ENCODE assay signal across 8 cellular contexts in genomic region chr2:97011977-97012569, GRCh38. TPM values are rescaled to one million over a fixed set of nuclear protein-coding genes. Genes with fewer than 3 reads are reported as not detected.
DNase-seq lines count a peak whose midpoint lies in the region; ATAC-seq and TF ChIP-seq lines count a peak whose summit lies in the region.

No MANE protein-coding gene starts in this region.

- H3K9me3 ChIP-seq in MM.1S (replicated peaks; ENCODE audit: insufficient read depth, low read length) (no peaks in the 10 kb centered on the region), smooth muscle cell (replicated peaks; ENCODE audit: low read depth) (no peaks in the 10 kb centered on the region)

- no peaks in the 10 kb centered on the region for H3K9me2 ChIP-seq in MM.1S (replicated peaks; ENCODE audit: insufficient read depth, low read length)

- TF ChIP-seq CTCF in MM.1S (IDR thresholded peaks at IDR 0.05; ENCODE audit: low read length), result peak; percentile 37
- peak; percentile 64 for TF ChIP-seq CTCF in foreskin keratinocyte (conservative IDR thresholded peaks at IDR 0.05)
- TF ChIP-seq CTCF in smooth muscle cell (IDR thresholded peaks at IDR 0.05; ENCODE audit: borderline replicate concordance, insufficient read depth, poor library complexity, severe bottlenecking), result peak; percentile 42

- H4K20me1 ChIP-seq in MM.1S (ENCODE audit: insufficient read depth, low read length) (no peaks in the 10 kb centered on the region), smooth muscle cell (ENCODE audit: low read depth) (no peaks in the 10 kb centered on the region)

- no peak overlapping the region for H3K4me3 ChIP-seq in MM.1S (ENCODE audit: low read length)
- H3K4me3 ChIP-seq in smooth muscle cell, result no peak overlapping the region

- intact Hi-C loops in activated CD4-positive, alpha-beta T cell treated with anti-CD3 and anti-CD28 coated beads, Interleukin-2, amount 10 ng/mL, durations not matched to agents 24 days and 14 days (cut with micrococcal nuclease), result no loop called here

- H3K4me2 ChIP-seq in MM.1S (ENCODE audit: low read depth, low read length), result no peak overlapping the region
- H3K4me2 ChIP-seq in smooth muscle cell, result no peak overlapping the region

- H3K27ac ChIP-seq in MM.1S (ENCODE audit: low read length) (no peak overlapping the region), foreskin keratinocyte (no peak overlapping the region), smooth muscle cell (ENCODE audit: low read depth) (no peak overlapping the region)

- no peaks in the 10 kb centered on the region for H3K36me3 Mint-ChIP-seq in activated CD4-positive, alpha-beta T cell treated with anti-CD3 and anti-CD28 coated beads, Interleukin-2, amount 10 ng/mL, durations not matched to agents 24 days and 14 days (ENCODE audit: low read depth)

- DNase-seq in activated CD4-positive, alpha-beta T cell treated with anti-CD3 and anti-CD28 coated beads, Interleukin-2, amount 10 ng/mL, durations not matched to agents 24 days and 14 days, result peak; percentile 84
- no peak for DNase-seq in activated CD4-positive, alpha-beta T cell treated with anti-CD3 and anti-CD28 coated beads for 1 hour
- peak; percentile 77 for DNase-seq in MM.1S
- peak; percentile 26 to 70 for DNase-seq in SW 1271 (lab: John Stamatoyannopoulos, UW)
- peak; percentile 24 to 61 for DNase-seq in foreskin keratinocyte
- DNase-seq in smooth muscle cell (lab: John Stamatoyannopoulos, UW; ENCODE audit: unreplicated experiment), result no peak
- no peak for DNase-seq in stimulated activated naive CD8-positive, alpha-beta T cell treated with anti-CD3 and anti-CD28 coated beads, Interleukin-15, Interleukin-2, amounts not matched to agents 100 U/mL and 50 U/mL, for 24 hours
- DNase-seq in activated CD8-positive, alpha-beta memory T cell treated with anti-CD3 and anti-CD28 coated beads, Interleukin-2, amount 50 U/mL, for 48 hours, result no peak

- WGBS in smooth muscle cell (ENCODE audit: low lambda C conversion rate), result 41% methylated on average over 4 of the region's 4 CpGs

- H3K27ac Mint-ChIP-seq in activated CD4-positive, alpha-beta T cell treated with anti-CD3 and anti-CD28 coated beads, Interleukin-2, amount 10 ng/mL, durations not matched to agents 24 days and 14 days, result no peak overlapping the region

- H3K79me2 ChIP-seq in MM.1S (ENCODE audit: low read length) (no peaks in the 10 kb centered on the region), smooth muscle cell (ENCODE audit: low read depth) (no peaks in the 10 kb centered on the region)

- H3K9ac ChIP-seq in MM.1S (ENCODE audit: low read length), result no peak overlapping the region
- H3K9ac ChIP-seq in smooth muscle cell (ENCODE audit: low read depth), result no peak overlapping the region

- H3K4me1 ChIP-seq in MM.1S (ENCODE audit: low read length), result no peaks in the 10 kb centered on the region
- H3K4me1 ChIP-seq in foreskin keratinocyte, result no peaks in the 10 kb centered on the region
- no peaks in the 10 kb centered on the region for H3K4me1 ChIP-seq in smooth muscle cell (ENCODE audit: low read depth)

- H3K4me3 Mint-ChIP-seq in activated CD4-positive, alpha-beta T cell treated with anti-CD3 and anti-CD28 coated beads, Interleukin-2, amount 10 ng/mL, durations not matched to agents 24 days and 14 days, result no peak overlapping the region

- peaks cover 51% of the 10 kb centered on the region for H3K27me3 Mint-ChIP-seq in activated CD4-positive, alpha-beta T cell treated with anti-CD3 and anti-CD28 coated beads, Interleukin-2, amount 10 ng/mL, durations not matched to agents 24 days and 14 days

- no peaks in the 10 kb centered on the region for H3F3A ChIP-seq in MM.1S (ENCODE audit: insufficient read depth, low read length)
- H3F3A ChIP-seq in smooth muscle cell (ENCODE audit: low read depth), result no peaks in the 10 kb centered on the region

- ATAC-seq in foreskin keratinocyte, result no peak
- no peak for ATAC-seq in stimulated activated naive CD8-positive, alpha-beta T cell treated with anti-CD3 and anti-CD28 coated beads, Interleukin-15, Interleukin-2, amounts not matched to agents 100 U/mL and 50 U/mL, for 24 hours

- H3K4me1 Mint-ChIP-seq in activated CD4-positive, alpha-beta T cell treated with anti-CD3 and anti-CD28 coated beads, Interleukin-2, amount 10 ng/mL, durations not matched to agents 24 days and 14 days, result peaks cover 2% of the 10 kb centered on the region

- no peaks in the 10 kb centered on the region for H3K27me3 ChIP-seq in MM.1S (replicated peaks; ENCODE audit: insufficient read depth, low read length)
- H3K27me3 ChIP-seq in foreskin keratinocyte, result peaks cover 30% of the 10 kb centered on the region
- peaks cover 46% of the 10 kb centered on the region for H3K27me3 ChIP-seq in smooth muscle cell (ENCODE audit: low read depth)

- no peaks in the 10 kb centered on the region for H3K9me3 Mint-ChIP-seq in activated CD4-positive, alpha-beta T cell treated with anti-CD3 and anti-CD28 coated beads, Interleukin-2, amount 10 ng/mL, durations not matched to agents 24 days and 14 days

- no peaks in the 10 kb centered on the region for H3K36me3 ChIP-seq in MM.1S (replicated peaks; ENCODE audit: insufficient read depth, low read length)
- H3K36me3 ChIP-seq in smooth muscle cell (ENCODE audit: low read depth), result no peaks in the 10 kb centered on the region

- H2AFZ ChIP-seq in MM.1S (ENCODE audit: low read length), result no peak overlapping the region
- no peak overlapping the region for H2AFZ ChIP-seq in smooth muscle cell (ENCODE audit: low read depth)

RNA-seq across cellular contexts. Expression of gene FAM178B, which starts 25.7 kb away (rescaled TPM):
- not detected in 2 replicates for total RNA-seq in activated CD4-positive, alpha-beta T cell treated with anti-CD3 and anti-CD28 coated beads, Interleukin-2, amount 10 ng/mL, durations not matched to agents 24 days and 14 days
- total RNA-seq in foreskin keratinocyte, result not detected in 2 replicates
- not detected in 2 replicates for polyA plus RNA-seq in foreskin keratinocyte
- total RNA-seq in smooth muscle cell, result 7.9 TPM in 1 of 2 replicates, not detected in the other
- polyA plus RNA-seq in smooth muscle cell, result 3.5 and 6.2 TPM in 2 replicates

Comparison
In these comparisons a context has a peak if more than half of its experiments do, and no peak if none do; other contexts are left out.
1. DNase-seq: peak in activated CD4-positive, alpha-beta T cell treated with anti-CD3 and anti-CD28 coated beads, Interleukin-2, amount 10 ng/mL, durations not matched to agents 24 days and 14 days (single experiment), MM.1S (single experiment), SW 1271 (2 of 2) and foreskin keratinocyte (2 of 2); none in activated CD4-positive, alpha-beta T cell treated with anti-CD3 and anti-CD28 coated beads for 1 hour (single experiment), smooth muscle cell (single experiment), stimulated activated naive CD8-positive, alpha-beta T cell treated with anti-CD3 and anti-CD28 coated beads, Interleukin-15, Interleukin-2, amounts not matched to agents 100 U/mL and 50 U/mL, for 24 hours (single experiment) and activated CD8-positive, alpha-beta memory T cell treated with anti-CD3 and anti-CD28 coated beads, Interleukin-2, amount 50 U/mL, for 48 hours (single experiment).
2. Peak in every context shown above with its lines, with median percentiles within 50 percentile points of each other: CTCF ChIP-seq.